ENCODE assay signal across 3 cellular contexts in genomic region chr12:8014836-8015235, GRCh38.
TF ChIP-seq lines count a peak whose summit lies in the region.

No MANE protein-coding gene starts in this region.

TF ChIP-seq in A549, 52 proteins besides CTCF, POLR2A, EP300 and RAD21:
- TF ChIP-seq ZSCAN20 (CRISPR knock-in tag; IDR thresholded peaks at IDR 0.05) (no peak), E2F6 (IDR thresholded peaks at IDR 0.05; ENCODE audit: borderline replicate concordance, low read depth) (no peak), HDAC2 (IDR thresholded peaks at IDR 0.05) (no peak), RFX5 (IDR thresholded peaks at IDR 0.05) (no peak), HEYL (CRISPR knock-in tag; IDR thresholded peaks at IDR 0.05) (no peak), MAZ (IDR thresholded peaks at IDR 0.05; ENCODE audit: borderline replicate concordance, low read depth, low read length) (no peak), REST (IDR thresholded peaks at IDR 0.05) (peak; percentile 76)

TF ChIP-seq in HCT116, 20 proteins besides CTCF, POLR2A, EP300 and RAD21:
- TF ChIP-seq ZNF274 (IDR thresholded peaks at IDR 0.05; ENCODE audit: low read depth, low read length), result no peak
- no peak for TF ChIP-seq POLR2AphosphoS5 (IDR thresholded peaks at IDR 0.05; ENCODE audit: low read depth, low read length)
- no peak for TF ChIP-seq SIN3A (IDR thresholded peaks at IDR 0.05; ENCODE audit: low read depth)
- no peak for TF ChIP-seq EZH2 (IDR thresholded peaks at IDR 0.05)
- TF ChIP-seq REST (IDR thresholded peaks at IDR 0.05; ENCODE audit: low read depth), result peak; percentile 51

TF ChIP-seq in liver, 16 proteins besides CTCF, POLR2A, EP300 and RAD21:
- TF ChIP-seq FOXA1 (IDR thresholded peaks at IDR 0.05) (no peak), REST (IDR thresholded peaks at IDR 0.05) (peak; percentile 22), HNF4G (IDR thresholded peaks at IDR 0.05) (no peak), JUND (IDR thresholded peaks at IDR 0.05) (no peak), EGR1 (IDR thresholded peaks at IDR 0.05; ENCODE audit: low read depth in 2 of 2) (no peak)
- TF ChIP-seq, protein P1, sequence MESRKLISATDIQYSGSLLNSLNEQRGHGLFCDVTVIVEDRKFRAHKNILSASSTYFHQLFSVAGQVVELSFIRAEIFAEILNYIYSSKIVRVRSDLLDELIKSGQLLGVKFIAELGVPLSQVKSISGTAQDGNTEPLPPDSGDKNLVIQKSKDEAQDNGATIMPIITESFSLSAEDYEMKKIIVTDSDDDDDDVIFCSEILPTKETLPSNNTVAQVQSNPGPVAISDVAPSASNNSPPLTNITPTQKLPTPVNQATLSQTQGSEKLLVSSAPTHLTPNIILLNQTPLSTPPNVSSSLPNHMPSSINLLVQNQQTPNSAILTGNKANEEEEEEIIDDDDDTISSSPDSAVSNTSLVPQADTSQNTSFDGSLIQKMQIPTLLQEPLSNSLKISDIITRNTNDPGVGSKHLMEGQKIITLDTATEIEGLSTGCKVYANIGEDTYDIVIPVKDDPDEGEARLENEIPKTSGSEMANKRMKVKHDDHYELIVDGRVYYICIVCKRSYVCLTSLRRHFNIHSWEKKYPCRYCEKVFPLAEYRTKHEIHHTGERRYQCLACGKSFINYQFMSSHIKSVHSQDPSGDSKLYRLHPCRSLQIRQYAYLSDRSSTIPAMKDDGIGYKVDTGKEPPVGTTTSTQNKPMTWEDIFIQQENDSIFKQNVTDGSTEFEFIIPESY (IDR thresholded peaks at IDR 0.05), result no peak
